Comparison of ENCODE assay signal across 26 cellular contexts in the genomic region with DNA sequence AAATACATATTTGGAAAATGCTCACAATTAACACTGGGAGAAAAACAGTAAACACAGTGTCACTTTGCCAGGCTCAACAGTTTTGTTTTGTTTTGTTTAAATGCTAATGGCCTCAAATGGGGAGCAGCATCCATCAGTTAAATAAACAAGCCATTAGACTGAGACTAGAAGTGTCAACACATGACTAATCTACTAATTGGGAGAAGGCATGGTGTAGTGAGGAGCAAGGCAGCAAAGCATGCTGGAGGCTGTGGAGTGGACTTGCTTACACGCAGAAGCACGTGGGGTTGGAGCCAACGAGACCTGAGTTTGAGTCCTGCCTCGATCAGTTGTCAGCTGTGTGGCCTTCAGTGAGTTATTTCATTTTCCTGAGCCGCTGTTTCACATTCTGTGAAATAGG. TPM values are rescaled to one million over a fixed set of nuclear protein-coding genes. Genes with fewer than 3 reads are reported as not detected.
DNase-seq lines count a peak whose midpoint lies in the region; ATAC-seq, FAIRE-seq and TF ChIP-seq lines count a peak whose summit lies in the region.
"Had no signal": no experiment of that assay in that cellular context is flagged by ENCODE, and none has a peak within 500 bp of the region (broad histone marks: within the 10 kb centered on the region; RNA-seq: fewer than 3 reads in every experiment).

No MANE protein-coding gene starts in this region.

- intact Hi-C loops in posterior vena cava (cut with DNase I), result no loop called here
- intact Hi-C loops in gastrocnemius medialis (cut with DNase I; ENCODE audit: low total_unique reads), result no loop called here

- peaks cover 1% of the 10 kb centered on the region; the same call in 1 of the 2 replicates for H3K36me3 ChIP-seq in HUES6 (ENCODE audit: control insufficient read depth, insufficient read depth, low read length)
- no peaks in the 10 kb centered on the region for H3K36me3 ChIP-seq in small intestine (ENCODE audit: control insufficient read depth in 2 of 2, insufficient read depth in 2 of 2, low read length in 2 of 2)
- H3K36me3 ChIP-seq in gastrocnemius medialis, result no peaks in the 10 kb centered on the region
- H3K36me3 ChIP-seq: SJCRH30 had no signal

- peaks cover 76% of the 10 kb centered on the region for H3K27me3 ChIP-seq in HUES6 (ENCODE audit: control insufficient read depth, insufficient read depth, low read length)
- no peaks in the 10 kb centered on the region for H3K27me3 ChIP-seq in small intestine (ENCODE audit: control insufficient read depth in 2 of 2, insufficient read depth in 2 of 2, low read length in 2 of 2)
- H3K27me3 ChIP-seq in gastrocnemius medialis, result no peaks in the 10 kb centered on the region
- H3K27me3 ChIP-seq: SJCRH30 had no signal

- DNase-seq in NCI-H1436 treated with DMSO at 0.1 percent for 48 hours (lab: John Stamatoyannopoulos, UW) (peak; percentile 1), NCI-H1436 (lab: John Stamatoyannopoulos, UW) (no peak), posterior vena cava (ENCODE audit: low spot score) (peak; percentile 57), small intestine (no peak), gastrocnemius medialis (no peak)
- DNase-seq: Caco-2; CD4-positive, alpha-beta memory T cell; DMS 273 treated with DMSO at 0.1 percent for 48 hours; DMS79 treated with DMSO at 0.1 percent for 48 hours; GM23248; H9; NCI-H1092 treated with DMSO at 0.1 percent for 48 hours; NCI-H1694 treated with DMSO at 0.1 percent for 48 hours; NCI-H2081 treated with DMSO at 0.1 percent for 48 hours; NCI-H446 treated with DMSO at 0.1 percent for 48 hours; NCI-H526 treated with DMSO at 0.1 percent for 48 hours; OCI-M1; SJCRH30 had no signal

- H3K4me3 ChIP-seq in HUES6 (ENCODE audit: low read depth, low read length) (peak overlapping the region; percentile 19; the same call in 1 of the 2 replicates), small intestine (ENCODE audit: low read depth in 1 of 2, low read length in 2 of 2) (no peak overlapping the region), gastrocnemius medialis (no peak overlapping the region)
- H3K4me3 ChIP-seq: BLaER1 treated with 17β-estradiol and CSF1 and Interleukin-3, amounts not matched to agents 10 nM and 100 nM; GM12878; GM23248; SJCRH30 had no signal

- TF ChIP-seq CTCF in gastrocnemius medialis (IDR thresholded peaks at IDR 0.05 in 4 of 5, conservative IDR thresholded peaks at IDR 0.05 in 1 of 5), result no peak

- ATAC-seq in GM21423 (IDR thresholded peaks at IDR 0.05; ENCODE audit: unreplicated experiment), result no peak
- ATAC-seq in gastrocnemius medialis, result no peak
- ATAC-seq: GM12878 had no signal

- no peak overlapping the region for H3K9ac ChIP-seq in HUES6 (ENCODE audit: low read length)
- H3K9ac ChIP-seq: BLaER1 treated with 17β-estradiol and CSF1 and Interleukin-3, amounts not matched to agents 10 nM and 100 nM; GM23248; KMS-11 had no signal

- no peak for TF ChIP-seq POLR2A in gastrocnemius medialis (IDR thresholded peaks at IDR 0.05)

- in situ Hi-C loops in gastrocnemius medialis (cut with MboI; ENCODE audit: low sequenced_read_pairs in 4 of 4), result loop anchor here in 1 of 4 donors (5.0 kb wide), 1 partner anchor 47 kb away; a partner anchor contains a TSS

- WGBS in small intestine, 3 donors, result 75 to 85% (median 81%) methylated on average over 5 of the region's 5 CpGs

- no peak for FAIRE-seq in small intestine (lab: Jason Lieb, UNC)
- FAIRE-seq: GM12878, RCC 7860 had no signal

- no peaks in the 10 kb centered on the region for H3K9me3 ChIP-seq in HUES6 (ENCODE audit: control insufficient read depth, insufficient read depth, low read depth, low read length)
- no peaks in the 10 kb centered on the region for H3K9me3 ChIP-seq in small intestine (ENCODE audit: control insufficient read depth, low read depth)
- H3K9me3 ChIP-seq in gastrocnemius medialis, result no peaks in the 10 kb centered on the region
- H3K9me3 ChIP-seq: Caco-2, SJCRH30 had no signal

- H3K4me1 ChIP-seq in HUES6 (ENCODE audit: control insufficient read depth, insufficient read depth, low read length) (peaks cover 32% of the 10 kb centered on the region), small intestine (ENCODE audit: control insufficient read depth in 2 of 2, insufficient read depth in 1 of 2, low read depth in 1 of 2, low read length in 1 of 2) (no peaks in the 10 kb centered on the region), gastrocnemius medialis (no peaks in the 10 kb centered on the region)
- H3K4me1 ChIP-seq: Caco-2, SJCRH30 had no signal

- H3K27ac ChIP-seq in HUES6 (ENCODE audit: low read depth, low read length) (no peak overlapping the region), cingulate gyrus (ENCODE audit: low read depth, low read length) (peak overlapping the region; percentile 47), small intestine (ENCODE audit: low read depth in 1 of 2, low read length in 1 of 2) (no peak overlapping the region), gastrocnemius medialis (no peak overlapping the region)
- H3K27ac ChIP-seq: 22Rv1; BLaER1 treated with 17β-estradiol and CSF1 and Interleukin-3, amounts not matched to agents 10 nM and 100 nM; GM23248; KMS-11; SJCRH30 had no signal

RNA-seq across cellular contexts. Expression of a gene that starts 29.0 kb away (rescaled TPM):
- 10 to 100 TPM; 13.2 to 14.3 TPM for total RNA-seq in posterior vena cava
- polyA plus RNA-seq in small intestine, result 10 to 100 TPM in 1 of 3 donors, 1 to 10 TPM in 2; 4.7 to 15.0 (median 7.0) TPM
- 10 to 100 TPM in 3 of 4 donors, 1 to 10 TPM in 1; 10.0 to 13.9 (median 10.9) TPM for total RNA-seq in gastrocnemius medialis

RNA-seq across cellular contexts. Expression of a gene that starts 47.5 kb away (rescaled TPM):
- total RNA-seq in posterior vena cava, result 10 to 100 TPM; 14.8 to 17.7 TPM
- 1 to 10 TPM; 1.8 to 4.5 (median 1.9) TPM for polyA plus RNA-seq in small intestine
- total RNA-seq in gastrocnemius medialis, result 1 to 10 TPM; 1.1 to 3.6 (median 2.4) TPM

Comparison
In these comparisons a context has a peak if more than half of its experiments do, and no peak if none do; other contexts are left out.
1. DNase-seq: peak in NCI-H1436 treated with DMSO at 0.1 percent for 48 hours (single experiment) and posterior vena cava (single experiment); none in NCI-H1436 (single experiment), small intestine (single experiment) and gastrocnemius medialis (0 of 2).